ENCODE assay signal across 2 cellular contexts in the genomic region with DNA sequence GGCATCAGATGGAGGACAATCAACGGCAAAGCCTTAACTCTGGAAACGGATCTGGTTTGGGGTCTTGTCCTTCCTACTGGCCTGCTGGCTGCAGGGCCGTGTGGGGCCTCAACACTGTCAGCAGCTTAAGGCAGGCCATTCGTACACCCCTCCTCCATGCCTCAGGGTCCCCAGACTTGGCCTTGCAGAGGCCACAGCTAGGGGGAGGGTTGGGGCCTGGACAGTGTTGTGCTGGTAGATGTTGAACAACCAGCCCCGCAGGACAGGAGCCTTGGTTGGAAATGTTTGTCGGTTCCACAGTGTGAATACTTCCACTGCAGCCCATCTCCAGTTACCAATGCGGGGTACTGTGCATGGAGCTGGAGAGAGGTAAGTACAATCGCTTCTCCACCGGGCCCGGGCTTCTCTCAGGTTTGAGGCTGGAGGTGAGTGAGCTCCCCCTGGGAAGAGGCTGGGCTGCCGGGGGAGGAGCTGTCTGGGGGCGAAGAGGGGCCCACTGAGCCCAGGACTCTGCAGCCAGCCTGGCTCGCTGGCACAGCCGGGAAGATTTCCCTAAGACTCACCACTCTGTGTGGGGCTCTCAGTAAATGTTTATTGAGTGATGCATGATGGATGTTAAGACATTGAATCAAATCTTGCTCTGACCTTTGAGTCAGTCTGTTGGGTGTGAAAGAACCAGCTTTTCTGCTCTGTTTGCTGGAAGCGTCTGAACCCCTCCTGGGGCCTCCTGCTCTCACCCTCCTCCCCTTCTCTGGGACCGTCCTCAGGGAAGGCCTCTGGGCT.
TF ChIP-seq lines count a peak whose summit lies in the region.

No MANE protein-coding gene starts in this region.

TF ChIP-seq in IMR-90, 13 proteins besides CTCF, POLR2A, EP300 and RAD21:
- no peak for TF ChIP-seq MAZ (IDR thresholded peaks at IDR 0.05; ENCODE audit: borderline replicate concordance, low read depth, low read length)
- no peak for TF ChIP-seq BHLHE40 (IDR thresholded peaks at IDR 0.05; ENCODE audit: low read depth, low read length)
- TF ChIP-seq RFX5 (IDR thresholded peaks at IDR 0.05; ENCODE audit: low read depth, low read length): no peak
- TF ChIP-seq CEBPB (IDR thresholded peaks at IDR 0.05; ENCODE audit: low read depth, low read length): no peak
- no peak for TF ChIP-seq SMC3 (IDR thresholded peaks at IDR 0.05; ENCODE audit: low read depth, low read length)
- TF ChIP-seq MXI1 (IDR thresholded peaks at IDR 0.05; ENCODE audit: borderline replicate concordance, low read depth, low read length): no peak
- TF ChIP-seq CHD1 (IDR thresholded peaks at IDR 0.05; ENCODE audit: low read depth, low read length): no peak
- TF ChIP-seq FOS (IDR thresholded peaks at IDR 0.05; ENCODE audit: low read depth, low read length): no peak
- no peak for TF ChIP-seq NFE2L2 (IDR thresholded peaks at IDR 0.05; ENCODE audit: low read depth, low read length)
- TF ChIP-seq, protein P1, sequence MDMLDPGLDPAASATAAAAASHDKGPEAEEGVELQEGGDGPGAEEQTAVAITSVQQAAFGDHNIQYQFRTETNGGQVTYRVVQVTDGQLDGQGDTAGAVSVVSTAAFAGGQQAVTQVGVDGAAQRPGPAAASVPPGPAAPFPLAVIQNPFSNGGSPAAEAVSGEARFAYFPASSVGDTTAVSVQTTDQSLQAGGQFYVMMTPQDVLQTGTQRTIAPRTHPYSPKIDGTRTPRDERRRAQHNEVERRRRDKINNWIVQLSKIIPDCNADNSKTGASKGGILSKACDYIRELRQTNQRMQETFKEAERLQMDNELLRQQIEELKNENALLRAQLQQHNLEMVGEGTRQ (IDR thresholded peaks at IDR 0.05; ENCODE audit: low read depth, low read length): no peak
- no peak for TF ChIP-seq RCOR1 (IDR thresholded peaks at IDR 0.05; ENCODE audit: insufficient replicate concordance, low read length)
- TF ChIP-seq, protein P2, sequence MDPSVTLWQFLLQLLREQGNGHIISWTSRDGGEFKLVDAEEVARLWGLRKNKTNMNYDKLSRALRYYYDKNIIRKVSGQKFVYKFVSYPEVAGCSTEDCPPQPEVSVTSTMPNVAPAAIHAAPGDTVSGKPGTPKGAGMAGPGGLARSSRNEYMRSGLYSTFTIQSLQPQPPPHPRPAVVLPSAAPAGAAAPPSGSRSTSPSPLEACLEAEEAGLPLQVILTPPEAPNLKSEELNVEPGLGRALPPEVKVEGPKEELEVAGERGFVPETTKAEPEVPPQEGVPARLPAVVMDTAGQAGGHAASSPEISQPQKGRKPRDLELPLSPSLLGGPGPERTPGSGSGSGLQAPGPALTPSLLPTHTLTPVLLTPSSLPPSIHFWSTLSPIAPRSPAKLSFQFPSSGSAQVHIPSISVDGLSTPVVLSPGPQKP (IDR thresholded peaks at IDR 0.05; ENCODE audit: borderline replicate concordance, low read depth, low read length): no peak
- no peak for TF ChIP-seq MAFK (IDR thresholded peaks at IDR 0.05; ENCODE audit: low read depth, low read length)

TF ChIP-seq in K562, 482 proteins besides CTCF, POLR2A, EP300 and RAD21:
- TF ChIP-seq SAP30 (IDR thresholded peaks at IDR 0.05; ENCODE audit: borderline replicate concordance, insufficient read depth, low read depth, low read length, poor library complexity, severe bottlenecking): no peak
